In genomic region chr9:92066131-92066530, GRCh38 we compare ENCODE assay signal across 18 cellular contexts.
"Had no signal": no experiment of that assay in that cellular context is flagged by ENCODE, and none has a peak within 500 bp of the region (broad histone marks: within the 10 kb centered on the region; RNA-seq: fewer than 3 reads in every experiment).

No MANE protein-coding gene starts in this region.

- H3K4me1 Mint-ChIP-seq: activated naive CD4-positive, alpha-beta T cell treated with anti-CD3 and anti-CD28 coated beads, Interleukin-2, amount 10 ng/mL, durations not matched to agents 7 days and 5 days had no signal

- H3K27me3 Mint-ChIP-seq: activated naive CD4-positive, alpha-beta T cell treated with anti-CD3 and anti-CD28 coated beads, Interleukin-2, amount 10 ng/mL, durations not matched to agents 7 days and 5 days; activated T-helper 17 cell treated with anti-CD3 and anti-CD28 coated beads, Interleukin-2, amount 50 U/mL, for 72 hours; dendritic cell treated with granulocyte-macrophage colony-stimulating factor and Interleukin-4, amounts not matched to agents 40 ng/mL and 50 ng/mL, for 4 days; naive thymus-derived CD4-positive, alpha-beta T cell; type B pancreatic cell had no signal

- FAIRE-seq: kidney had no signal

- H3K4me3 ChIP-seq: body of pancreas, hepatocyte, left ventricle myocardium inferior, mucosa of descending colon, right atrium auricular region, skin epidermis had no signal

- H3K4me1 ChIP-seq: body of pancreas, left ventricle myocardium inferior, right atrium auricular region had no signal

- DNase-seq: activated naive CD4-positive, alpha-beta T cell treated with anti-CD3 and anti-CD28 coated beads, Interleukin-2, amount 10 ng/mL, durations not matched to agents 7 days and 5 days; amniotic stem cell; body of pancreas; kidney; left ventricle myocardium inferior; mucosa of descending colon; naive thymus-derived CD4-positive, alpha-beta T cell; posterior cingulate gyrus; stimulated activated CD4-positive, alpha-beta T cell treated with anti-CD3 and anti-CD28 coated beads, Interleukin-4, amount 100 ng/mL, for 24 hours; stimulated activated naive CD4-positive, alpha-beta T cell treated with Interleukin-2 at 50 U/mL for 16 hours had no signal

- H3K27ac Mint-ChIP-seq: activated naive CD4-positive, alpha-beta T cell treated with anti-CD3 and anti-CD28 coated beads, Interleukin-2, amount 10 ng/mL, durations not matched to agents 7 days and 5 days; activated T-helper 17 cell treated with anti-CD3 and anti-CD28 coated beads, Interleukin-2, amount 50 U/mL, for 72 hours; dendritic cell treated with granulocyte-macrophage colony-stimulating factor and Interleukin-4, amounts not matched to agents 40 ng/mL and 50 ng/mL, for 4 days; T-helper 2 cell treated with Interferon-gamma antibody and Interleukin-4, amounts not matched to agents 5 μg/mL and 100 μg/mL, for 36 hours; type B pancreatic cell had no signal

- H3K4me3 Mint-ChIP-seq: activated naive CD4-positive, alpha-beta T cell treated with anti-CD3 and anti-CD28 coated beads, Interleukin-2, amount 10 ng/mL, durations not matched to agents 7 days and 5 days; activated T-helper 17 cell treated with anti-CD3 and anti-CD28 coated beads, Interleukin-2, amount 50 U/mL, for 72 hours; dendritic cell treated with granulocyte-macrophage colony-stimulating factor and Interleukin-4, amounts not matched to agents 40 ng/mL and 50 ng/mL, for 4 days; T-helper 2 cell treated with Interferon-gamma antibody and Interleukin-4, amounts not matched to agents 5 μg/mL and 100 μg/mL, for 36 hours; type B pancreatic cell had no signal

- H3K27me3 ChIP-seq: body of pancreas, hepatocyte, neutrophil, right atrium auricular region had no signal

- ATAC-seq: activated T-helper 17 cell treated with anti-CD3 and anti-CD28 coated beads, Interleukin-2, amount 50 U/mL, for 72 hours; body of pancreas; mucosa of descending colon; naive thymus-derived CD4-positive, alpha-beta T cell had no signal

- H3K9me3 ChIP-seq: body of pancreas, neutrophil had no signal

- H3K27ac ChIP-seq: body of pancreas, hepatocyte, left ventricle myocardium inferior, neutrophil, right atrium auricular region, skin epidermis had no signal
